10 cellular contexts compared by ENCODE assay signal in the genomic region with DNA sequence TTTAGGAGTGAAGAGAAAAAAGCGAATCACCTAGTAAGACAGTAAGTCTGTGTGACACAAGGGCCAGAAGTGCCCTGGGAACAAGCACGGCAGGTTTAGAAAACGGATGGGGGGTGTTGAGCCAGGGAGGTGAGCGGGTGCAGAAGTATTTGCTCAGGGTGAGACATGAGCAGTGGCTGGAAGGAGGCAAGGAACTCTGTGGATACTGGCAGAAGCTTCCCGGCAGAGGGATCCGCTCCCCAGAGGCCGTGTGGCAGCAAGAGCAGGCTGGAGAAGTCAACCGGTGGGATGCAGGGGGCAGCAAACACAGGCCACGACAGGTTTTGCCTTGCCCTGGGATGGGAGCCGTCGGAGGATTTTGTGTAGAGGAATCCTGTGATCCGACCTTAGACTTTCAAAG. TPM values are rescaled to one million over a fixed set of nuclear protein-coding genes. Genes with fewer than 3 reads are reported as not detected.
DNase-seq lines count a peak whose midpoint lies in the region; ATAC-seq, FAIRE-seq and TF ChIP-seq lines count a peak whose summit lies in the region.
"Had no signal": no experiment of that assay in that cellular context is flagged by ENCODE, and none has a peak within 500 bp of the region (broad histone marks: within the 10 kb centered on the region; RNA-seq: fewer than 3 reads in every experiment).

No MANE protein-coding gene starts in this region.

- no peaks in the 10 kb centered on the region for H3K9me3 Mint-ChIP-seq in effector memory CD8-positive, alpha-beta T cell
- H3K9me3 Mint-ChIP-seq in neural crest cell: no peaks in the 10 kb centered on the region

- no peak for FAIRE-seq in small intestine (lab: Jason Lieb, UNC)
- FAIRE-seq: endometrium, GM18507 had no signal

- H3K27me3 ChIP-seq in DND-41 (ENCODE audit: insufficient read depth, low read length, poor library complexity) (no peaks in the 10 kb centered on the region), small intestine (ENCODE audit: control insufficient read depth in 2 of 2, insufficient read depth in 2 of 2, low read length in 2 of 2) (no peaks in the 10 kb centered on the region)

- peak overlapping the region in 1 of 2 experiments; percentile 85; a peak in 2 of 4 replicates for H3K4me3 ChIP-seq in DND-41 (ENCODE audit: low read depth in 1 of 2, low read length in 2 of 2)
- no peak overlapping the region for H3K4me3 ChIP-seq in small intestine (ENCODE audit: low read depth in 1 of 2, low read length in 2 of 2)

- H3K36me3 Mint-ChIP-seq in effector memory CD8-positive, alpha-beta T cell (ENCODE audit: insufficient read depth): peaks cover 21% of the 10 kb centered on the region
- H3K36me3 Mint-ChIP-seq in neural crest cell (ENCODE audit: low read depth): peaks cover 10% of the 10 kb centered on the region

- peak overlapping the region; percentile 86 to 87 for H3K4me3 Mint-ChIP-seq in effector memory CD8-positive, alpha-beta T cell
- peak overlapping the region; percentile 93 for H3K4me3 Mint-ChIP-seq in neural crest cell

- no peak for TF ChIP-seq CTCF in DND-41 (IDR thresholded peaks at IDR 0.05; ENCODE audit: borderline replicate concordance, extremely low read depth, low read length, poor library complexity, severe bottlenecking)
- TF ChIP-seq CTCF in neural crest cell (conservative IDR thresholded peaks at IDR 0.05): no peak

- peaks cover 36% of the 10 kb centered on the region for H3K79me2 ChIP-seq in DND-41 (ENCODE audit: insufficient read depth, low read length)

- DNase-seq in DND-41 (no peak), NCI-H526 treated with DMSO at 0.1 percent for 48 hours (lab: John Stamatoyannopoulos, UW) (peak; percentile 42), neural crest cell (ENCODE audit: low read depth, low spot score) (no peak), NCI-H2196 treated with DMSO at 0.1 percent for 48 hours (lab: John Stamatoyannopoulos, UW; ENCODE audit: unreplicated experiment) (no peak), NCI-H1048 (lab: John Stamatoyannopoulos, UW) (no peak), small intestine (no peak)
- DNase-seq in effector memory CD8-positive, alpha-beta T cell: no peak
- DNase-seq: NCI-H146 had no signal

- peaks cover 36% of the 10 kb centered on the region for H3K4me1 ChIP-seq in DND-41 (ENCODE audit: insufficient read depth, low read length)
- H3K4me1 ChIP-seq in small intestine (ENCODE audit: control insufficient read depth in 2 of 2, insufficient read depth in 1 of 2, low read depth in 1 of 2, low read length in 1 of 2): peaks cover 0 to 3% of the 10 kb centered on the region in 2 donors

- peak overlapping the region; percentile 96 for H3K9ac ChIP-seq in DND-41 (ENCODE audit: low read depth, low read length)

- no peak overlapping the region for H2AFZ ChIP-seq in DND-41 (ENCODE audit: low read depth, low read length)

- H3K4me2 ChIP-seq in DND-41 (ENCODE audit: insufficient read depth, low read length): peak overlapping the region; percentile 88; the same call in 1 of the 2 replicates

- H3K27ac Mint-ChIP-seq in effector memory CD8-positive, alpha-beta T cell: peak overlapping the region; percentile 90 to 91
- H3K27ac Mint-ChIP-seq in neural crest cell (ENCODE audit: unreplicated experiment): no peak overlapping the region

- H3K27ac ChIP-seq in DND-41 (ENCODE audit: low read length) (0 out of 2 replicates have a peak overlapping the region, but pooled peaks have one; percentile 14), small intestine (ENCODE audit: low read depth in 1 of 2, low read length in 1 of 2) (no peak overlapping the region)

- H3K36me3 ChIP-seq in DND-41 (ENCODE audit: insufficient read depth, low read length): peaks cover 26% of the 10 kb centered on the region
- H3K36me3 ChIP-seq in small intestine (ENCODE audit: control insufficient read depth in 2 of 2, insufficient read depth in 2 of 2, low read length in 2 of 2): peaks cover 6% of the 10 kb centered on the region in 2 donors

- H3K4me1 Mint-ChIP-seq in effector memory CD8-positive, alpha-beta T cell (ENCODE audit: low read depth in 2 of 2): peaks cover 25 to 27% of the 10 kb centered on the region in 2 donors
- peaks cover 37% of the 10 kb centered on the region for H3K4me1 Mint-ChIP-seq in neural crest cell

- H4K20me1 ChIP-seq in DND-41 (ENCODE audit: insufficient read depth, low read length): peaks cover 7% of the 10 kb centered on the region; the same call in 1 of the 2 replicates

- H3K9me3 ChIP-seq in DND-41 (ENCODE audit: insufficient read depth, low read length, severe bottlenecking): no peaks in the 10 kb centered on the region
- no peaks in the 10 kb centered on the region for H3K9me3 ChIP-seq in small intestine (ENCODE audit: control insufficient read depth, low read depth)

- ATAC-seq in DND-41 (ENCODE audit: insufficient read depth, low read depth): no peak
- ATAC-seq in effector memory CD8-positive, alpha-beta T cell (replicated peaks): no peak

- WGBS in small intestine, 3 donors: 63 to 79% (median 68%) methylated on average over 12 of the region's 12 CpGs

- H3K27me3 Mint-ChIP-seq in effector memory CD8-positive, alpha-beta T cell: no peaks in the 10 kb centered on the region
- no peaks in the 10 kb centered on the region for H3K27me3 Mint-ChIP-seq in neural crest cell (ENCODE audit: low read depth)

RNA-seq across cellular contexts. Expression of gene UVSSA, which starts 2.3 kb away (rescaled TPM):
- 22.8 and 24.0 TPM in 2 replicates for total RNA-seq in neural crest cell
- polyA plus RNA-seq in small intestine: 10 to 100 TPM in 1 of 3 donors, 1 to 10 TPM in 2; 8.5 to 10.5 (median 9.2) TPM

RNA-seq across cellular contexts. Expression of gene MAEA, which starts 55.0 kb away (rescaled TPM):
- 72.1 and 74.0 TPM in 2 replicates for total RNA-seq in neural crest cell
- polyA plus RNA-seq in small intestine: 10 to 100 TPM; 62.1 to 97.1 (median 69.4) TPM
